36 cellular contexts compared by ENCODE assay signal in the genomic region with DNA sequence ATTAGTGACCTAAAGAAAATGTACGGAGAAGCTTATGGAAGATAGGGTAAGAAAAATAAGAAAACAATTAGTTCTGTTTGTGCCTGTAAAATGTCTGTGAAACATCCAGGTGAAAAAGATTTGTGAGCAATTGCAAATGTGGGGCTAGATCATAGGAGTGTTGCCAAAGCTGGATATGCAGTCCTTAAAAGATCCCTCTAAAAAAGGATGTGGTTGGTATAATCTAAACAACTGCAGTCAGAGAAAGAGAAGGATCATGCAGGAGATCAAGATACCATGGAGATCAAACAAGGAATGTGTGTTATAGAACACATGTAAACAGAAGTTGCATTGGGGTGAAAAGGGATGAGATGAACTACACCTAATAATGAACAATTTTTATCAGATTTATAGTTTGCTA.
"Had no signal": no experiment of that assay in that cellular context is flagged by ENCODE, and none has a peak within 500 bp of the region (broad histone marks: within the 10 kb centered on the region; RNA-seq: fewer than 3 reads in every experiment).

No MANE protein-coding gene starts in this region.

- H3K4me3 ChIP-seq: cardiac muscle cell, coronary artery, dorsolateral prefrontal cortex, pancreas, prostate gland, sigmoid colon, suprapubic skin, tibial artery, upper lobe of right lung had no signal

- H3K4me1 Mint-ChIP-seq: activated B cell treated with CpG ODN at 0.5 μM for 24 hours; activated CD8-positive, alpha-beta memory T cell treated with anti-CD3 and anti-CD28 coated beads, Interleukin-2, amount 10 ng/mL, durations not matched to agents 7 days and 5 days; activated naive CD4-positive, alpha-beta T cell treated with anti-CD3 and anti-CD28 coated beads, Interleukin-2, amount 50 U/mL, for 24 hours; activated naive CD8-positive, alpha-beta T cell treated with anti-CD3 and anti-CD28 coated beads, Interleukin-2, amount 50 U/mL, for 24 hours; brain; naive thymus-derived CD4-positive, alpha-beta T cell had no signal

- H3K27me3 Mint-ChIP-seq: activated B cell treated with CpG ODN at 0.5 μM for 24 hours; activated CD8-positive, alpha-beta memory T cell treated with anti-CD3 and anti-CD28 coated beads, Interleukin-2, amount 10 ng/mL, durations not matched to agents 7 days and 5 days; activated naive CD4-positive, alpha-beta T cell treated with anti-CD3 and anti-CD28 coated beads, Interleukin-2, amount 50 U/mL, for 24 hours; activated naive CD8-positive, alpha-beta T cell treated with anti-CD3 and anti-CD28 coated beads, Interleukin-2, amount 50 U/mL, for 24 hours; brain; stimulated activated naive B cell treated with anti-CD40 and anti-IgM and Interleukin-4, amounts not matched to agents 10 μg/mL and 1 μg/mL and 100 μg/mL, for 72 hours had no signal

- H3K27ac Mint-ChIP-seq: activated B cell treated with CpG ODN at 0.5 μM for 24 hours; activated CD8-positive, alpha-beta memory T cell treated with anti-CD3 and anti-CD28 coated beads, Interleukin-2, amount 10 ng/mL, durations not matched to agents 7 days and 5 days; activated CD8-positive, alpha-beta T cell treated with anti-CD3 and anti-CD28 coated beads, Interleukin-2, amount 10 ng/mL, durations not matched to agents 7 days and 5 days; activated naive CD4-positive, alpha-beta T cell treated with anti-CD3 and anti-CD28 coated beads, Interleukin-2, amount 50 U/mL, for 24 hours; activated naive CD8-positive, alpha-beta T cell treated with anti-CD3 and anti-CD28 coated beads, Interleukin-2, amount 50 U/mL, for 24 hours; activated T-helper 2 cell treated with anti-CD3 and anti-CD28 coated beads, Interferon-gamma antibody, Interleukin-2, Interleukin-4, amounts not matched to agents 10 μg/mL and 5 μg/mL and 100 μg/mL, durations not matched to agents 14 hours and 24 hours and 36 hours; brain; naive thymus-derived CD4-positive, alpha-beta T cell; stimulated activated naive B cell treated with anti-CD40 and anti-IgM and Interleukin-4, amounts not matched to agents 10 μg/mL and 1 μg/mL and 100 μg/mL, for 72 hours had no signal

- DNase-seq: activated B cell treated with CpG ODN at 0.5 μM for 24 hours; activated CD4-positive, alpha-beta T cell treated with anti-CD3 and anti-CD28 coated beads, Interleukin-2, amount 50 U/mL, for 1 hour; activated CD8-positive, alpha-beta memory T cell treated with anti-CD3 and anti-CD28 coated beads, Interleukin-2, amount 10 ng/mL, durations not matched to agents 7 days and 5 days; activated CD8-positive, alpha-beta T cell treated with anti-CD3 and anti-CD28 coated beads, Interleukin-2, amount 10 ng/mL, durations not matched to agents 7 days and 5 days; activated naive CD8-positive, alpha-beta T cell treated with anti-CD3 and anti-CD28 coated beads, Interleukin-2, amount 50 U/mL, for 24 hours; activated T-cell treated with anti-CD3 and anti-CD28 coated beads, Interleukin-2, amount 50 U/mL, for 48 hours; anterior cingulate cortex; cerebellar nuclear complex; dorsolateral prefrontal cortex; effector memory CD4-positive, alpha-beta T cell; head of caudate nucleus; hippocampal formation; kidney; left colon; mammary epithelial cell; midbrain; naive thymus-derived CD4-positive, alpha-beta T cell; nucleus accumbens; pancreas; sigmoid colon; small intestine; stimulated activated CD4-positive, alpha-beta T cell treated with anti-CD3 and anti-CD28 coated beads, Interleukin-1b, Interleukin-23, amount 100 ng/mL, for 48 hours; stimulated activated CD4-positive, alpha-beta T cell treated with anti-CD3 and anti-CD28 coated beads, Interleukin-4, amount 100 ng/mL, for 4 hours; stimulated activated CD8-positive, alpha-beta memory T cell treated with anti-CD3 and anti-CD28 coated beads, Interleukin-4, amount 100 ng/mL, for 48 hours; stimulated activated naive B cell treated with anti-CD40 and anti-IgM and Interleukin-4, amounts not matched to agents 10 μg/mL and 1 μg/mL and 100 μg/mL, for 72 hours; T-helper 2 cell; tibial artery; upper lobe of right lung had no signal

- ATAC-seq: activated CD8-positive, alpha-beta memory T cell treated with anti-CD3 and anti-CD28 coated beads, Interleukin-2, amount 10 ng/mL, durations not matched to agents 7 days and 5 days; activated CD8-positive, alpha-beta T cell treated with anti-CD3 and anti-CD28 coated beads, Interleukin-2, amount 10 ng/mL, durations not matched to agents 7 days and 5 days; activated naive CD8-positive, alpha-beta T cell treated with anti-CD3 and anti-CD28 coated beads, Interleukin-2, amount 50 U/mL, for 24 hours; left colon; naive thymus-derived CD4-positive, alpha-beta T cell; pancreas; stimulated activated naive B cell treated with anti-CD40 and anti-IgM and Interleukin-4, amounts not matched to agents 10 μg/mL and 1 μg/mL and 100 μg/mL, for 72 hours; upper lobe of right lung had no signal

- H3K4me3 Mint-ChIP-seq: activated B cell treated with CpG ODN at 0.5 μM for 24 hours; activated CD8-positive, alpha-beta memory T cell treated with anti-CD3 and anti-CD28 coated beads, Interleukin-2, amount 10 ng/mL, durations not matched to agents 7 days and 5 days; activated CD8-positive, alpha-beta T cell treated with anti-CD3 and anti-CD28 coated beads, Interleukin-2, amount 10 ng/mL, durations not matched to agents 7 days and 5 days; activated naive CD4-positive, alpha-beta T cell treated with anti-CD3 and anti-CD28 coated beads, Interleukin-2, amount 50 U/mL, for 24 hours; activated naive CD8-positive, alpha-beta T cell treated with anti-CD3 and anti-CD28 coated beads, Interleukin-2, amount 50 U/mL, for 24 hours; brain; naive thymus-derived CD4-positive, alpha-beta T cell; neural crest cell; stimulated activated naive B cell treated with anti-CD40 and anti-IgM and Interleukin-4, amounts not matched to agents 10 μg/mL and 1 μg/mL and 100 μg/mL, for 72 hours had no signal

- H3K9me3 Mint-ChIP-seq: activated naive CD4-positive, alpha-beta T cell treated with anti-CD3 and anti-CD28 coated beads, Interleukin-2, amount 50 U/mL, for 24 hours had no signal
